10 cellular contexts compared by ENCODE assay signal in the genomic region with DNA sequence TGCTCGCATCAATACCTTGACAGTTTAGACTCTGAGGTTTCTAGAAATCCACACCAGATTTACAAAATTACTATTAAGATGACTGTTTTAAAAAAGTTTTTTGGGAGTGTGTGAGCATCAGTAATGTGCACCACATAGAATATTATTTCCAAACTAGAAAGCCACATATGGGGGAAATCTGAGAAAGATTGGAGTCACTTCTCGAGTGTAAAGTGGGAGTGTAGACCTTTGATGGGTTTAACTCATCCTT. TPM values are rescaled to one million over a fixed set of nuclear protein-coding genes. Genes with fewer than 3 reads are reported as not detected.
DNase-seq lines count a peak whose midpoint lies in the region; ATAC-seq, FAIRE-seq and TF ChIP-seq lines count a peak whose summit lies in the region.
"Had no signal": no experiment of that assay in that cellular context is flagged by ENCODE, and none has a peak within 500 bp of the region (broad histone marks: within the 10 kb centered on the region; RNA-seq: fewer than 3 reads in every experiment).

No MANE protein-coding gene starts in this region.

- no peak for ATAC-seq in CD4-positive, alpha-beta T cell (ENCODE audit: poor library complexity)
- ATAC-seq in GM19455 (IDR thresholded peaks at IDR 0.05; ENCODE audit: unreplicated experiment) = no peak
- ATAC-seq in GM21390 (IDR thresholded peaks at IDR 0.05; ENCODE audit: unreplicated experiment) = no peak

- H3K4me3 ChIP-seq in H7 (ENCODE audit: insufficient read depth, low read depth, low read length) (peak overlapping the region; percentile 59; the same call in 1 of the 2 replicates), adipocyte (ENCODE audit: low read length) (peak overlapping the region; percentile 77)

- DNase-seq in CD4-positive, alpha-beta T cell = no peak
- peak; percentile 27 for DNase-seq in H7
- no peak for DNase-seq in adipocyte (ENCODE audit: low read depth)
- no peak for DNase-seq in nephron progenitor cell
- no peak for DNase-seq in activated CD4-positive, CD25-positive, alpha-beta regulatory T cell treated with anti-CD3 and anti-CD28 coated beads, Interleukin-2, amount 50 U/mL, for 72 hours
- DNase-seq in frontal cortex (ENCODE audit: low spot score in 2 of 2) = no peak
- DNase-seq: dermis blood vessel endothelial cell, NCI-H446 treated with DMSO at 0.1 percent for 48 hours had no signal

- H3K9ac ChIP-seq in adipocyte (ENCODE audit: low read length) = no peak overlapping the region

- H3K27me3 ChIP-seq in CD4-positive, alpha-beta T cell (ENCODE audit: control insufficient read depth, insufficient read depth, low read length) = peaks cover 44% of the 10 kb centered on the region
- H3K27me3 ChIP-seq in H7 (ENCODE audit: control insufficient read depth, insufficient read depth, low read length) (peaks cover 18% of the 10 kb centered on the region), adipocyte (replicated peaks; ENCODE audit: control insufficient read depth, insufficient read depth, low read length) (peaks cover 18% of the 10 kb centered on the region)

- no peaks in the 10 kb centered on the region for H3K9me3 ChIP-seq in CD4-positive, alpha-beta T cell (ENCODE audit: control insufficient read depth, low read length)
- no peaks in the 10 kb centered on the region for H3K9me3 ChIP-seq in adipocyte (ENCODE audit: control insufficient read depth, low read length)

- intact Hi-C loops in CD4-positive, alpha-beta T cell (cut with DNase I, micrococcal nuclease) = no loop called here

- POLR2A ChIA-PET in CD4-positive, alpha-beta T cell (lab: Charles Lee) = no interaction called here

- H3K9me3 Mint-ChIP-seq in CD4-positive, alpha-beta T cell = no peaks in the 10 kb centered on the region
- no peaks in the 10 kb centered on the region for H3K9me3 Mint-ChIP-seq in nephron progenitor cell

- no peak overlapping the region for H3K27ac Mint-ChIP-seq in CD4-positive, alpha-beta T cell
- no peak overlapping the region for H3K27ac Mint-ChIP-seq in nephron progenitor cell

- H3K36me3 ChIP-seq in H7 (replicated peaks; ENCODE audit: control insufficient read depth, insufficient read depth, low read length) = no peaks in the 10 kb centered on the region
- H3K36me3 ChIP-seq in adipocyte (ENCODE audit: control insufficient read depth, insufficient read depth, low read length, severe bottlenecking) = no peaks in the 10 kb centered on the region

- H3K36me3 Mint-ChIP-seq in CD4-positive, alpha-beta T cell (ENCODE audit: low read depth) = no peaks in the 10 kb centered on the region
- no peaks in the 10 kb centered on the region for H3K36me3 Mint-ChIP-seq in nephron progenitor cell (ENCODE audit: low read depth)

- peak overlapping the region; percentile 79 for H3K4me3 Mint-ChIP-seq in CD4-positive, alpha-beta T cell
- peak overlapping the region; percentile 79 for H3K4me3 Mint-ChIP-seq in nephron progenitor cell

- no peaks in the 10 kb centered on the region for H3K4me1 ChIP-seq in adipocyte (ENCODE audit: control insufficient read depth, insufficient read depth, low read length)

- H3K27ac ChIP-seq in CD4-positive, alpha-beta T cell (ENCODE audit: low read depth, low read length) = no peak overlapping the region

- no peak for FAIRE-seq in frontal cortex (lab: Jason Lieb, UNC)

- peaks cover 13% of the 10 kb centered on the region for H3K4me1 Mint-ChIP-seq in CD4-positive, alpha-beta T cell (ENCODE audit: low read depth)
- peaks cover 5% of the 10 kb centered on the region for H3K4me1 Mint-ChIP-seq in nephron progenitor cell

- peaks cover 62% of the 10 kb centered on the region for H3K27me3 Mint-ChIP-seq in CD4-positive, alpha-beta T cell
- peaks cover 73% of the 10 kb centered on the region for H3K27me3 Mint-ChIP-seq in nephron progenitor cell (ENCODE audit: low read depth, poor library complexity)

- TF ChIP-seq CTCF in CD4-positive, alpha-beta T cell (IDR thresholded peaks at IDR 0.05) = no peak
- TF ChIP-seq CTCF in nephron progenitor cell (IDR thresholded peaks at IDR 0.05) = no peak

- CTCF ChIA-PET in CD4-positive, alpha-beta T cell (lab: Charles Lee) = no interaction called here

RNA-seq across cellular contexts. Expression of a gene that starts 0.8 kb away (rescaled TPM):
- under 1 TPM in 1 of 2 experiments, not detected in 1; 0.11 TPM for total RNA-seq in CD4-positive, alpha-beta T cell
- total RNA-seq in H7 (2014; rRNA removed; shearing (Covaris generic)) = 1.1 and 2.7 TPM in 2 replicates
- total RNA-seq in frontal cortex = 31.4 TPM

RNA-seq across cellular contexts. Expression of a gene that starts 46.3 kb away (rescaled TPM):
- 10 to 100 TPM; 73.1 to 74.9 TPM for total RNA-seq in CD4-positive, alpha-beta T cell
- 41.5 and 45.0 TPM in 2 replicates for total RNA-seq in H7 (2014; rRNA removed; shearing (Covaris generic))
- 90.5 TPM for total RNA-seq in frontal cortex
